In genomic region chr20:23358923-23359572, GRCh38 we compare ENCODE assay signal across 9 cellular contexts. TPM values are rescaled to one million over a fixed set of nuclear protein-coding genes. Genes with fewer than 3 reads are reported as not detected.
A peak's percentile ranks its signal among the peaks of the same experiment; 100 is the strongest.
DNase-seq lines count a peak whose midpoint lies in the region; ATAC-seq, FAIRE-seq and TF ChIP-seq lines count a peak whose summit lies in the region.
"Had no signal": no experiment of that assay in that cellular context is flagged by ENCODE, and none has a peak within 500 bp of the region (broad histone marks: within the 10 kb centered on the region; RNA-seq: fewer than 3 reads in every experiment).

No MANE protein-coding gene starts in this region.

- peak overlapping the region in 3 of 4 donors; percentile 53 to 69 (median 64) for H3K4me3 ChIP-seq in pancreas

- H3K4me1 Mint-ChIP-seq in Calu3 (ENCODE audit: low read depth, unreplicated experiment): peaks cover 8% of the 10 kb centered on the region
- peaks cover 30% of the 10 kb centered on the region for H3K4me1 Mint-ChIP-seq in dendritic cell treated with granulocyte-macrophage colony-stimulating factor and Interleukin-4, amounts not matched to agents 40 ng/mL and 50 ng/mL, for 4 days (ENCODE audit: low read depth)

- no peak for TF ChIP-seq CTCF in Calu3 (IDR thresholded peaks at IDR 0.05; ENCODE audit: unreplicated experiment)
- no peak for TF ChIP-seq CTCF in pancreas (IDR thresholded peaks at IDR 0.05)

- peaks cover 0 to 5% (median 4%) of the 10 kb centered on the region in 3 donors for H3K36me3 ChIP-seq in pancreas

- no peaks in the 10 kb centered on the region for H3K9me3 Mint-ChIP-seq in Calu3 (ENCODE audit: low read depth, unreplicated experiment)
- H3K9me3 Mint-ChIP-seq in dendritic cell treated with granulocyte-macrophage colony-stimulating factor and Interleukin-4, amounts not matched to agents 40 ng/mL and 50 ng/mL, for 4 days: no peaks in the 10 kb centered on the region

- no peak overlapping the region for H3K27ac Mint-ChIP-seq in Calu3 (ENCODE audit: unreplicated experiment)
- H3K27ac Mint-ChIP-seq in dendritic cell treated with granulocyte-macrophage colony-stimulating factor and Interleukin-4, amounts not matched to agents 40 ng/mL and 50 ng/mL, for 4 days: peak overlapping the region; percentile 97

- ATAC-seq in pancreas (no peak), sciatic nerve (no peak), HG02970 (IDR thresholded peaks at IDR 0.05; ENCODE audit: low FRiP score, unreplicated experiment) (no peak)

- peak; percentile 22 for DNase-seq in Calu3
- peak; percentile 26 for DNase-seq in NCI-H69 (lab: John Stamatoyannopoulos, UW)
- DNase-seq in pancreas: peak in 4 of 6 donors; percentile 43 to 51 (median 47)
- DNase-seq in cerebellar nuclear complex (lab: John Stamatoyannopoulos, UW): no peak
- no peak for DNase-seq in stimulated activated CD8-positive, alpha-beta memory T cell treated with anti-CD3 and anti-CD28 coated beads, Interleukin-4, amount 100 ng/mL, for 48 hours
- no peak for DNase-seq in sciatic nerve (ENCODE audit: low spot score)
- DNase-seq: head of caudate nucleus had no signal

- BruUV-seq in Calu3 (replicated peaks; lab: Mats Ljungman, UMichigan): no TSS peak

- 12 to 13% methylated on average over 7 of the region's 7 CpGs for WGBS in pancreas, 2 donors

- H3K4me1 ChIP-seq in pancreas: peaks cover 10 to 35% (median 24%) of the 10 kb centered on the region in 3 donors

- intact Hi-C loops in Calu3 (cut with micrococcal nuclease; ENCODE audit: unreplicated experiment): loop anchor here (1.0 kb wide), 1 partner anchor 9 kb away; the partner anchor contains the start of gene NXT1
- intact Hi-C loops in dendritic cell treated with granulocyte-macrophage colony-stimulating factor and Interleukin-4, amounts not matched to agents 40 ng/mL and 50 ng/mL, for 4 days (cut with micrococcal nuclease): loop anchor here (1.0 kb wide), 1 partner anchor 9 kb away; the partner anchor contains the start of gene NXT1
- intact Hi-C loops in pancreas (cut with DNase I): no loop called here
- intact Hi-C loops in sciatic nerve (cut with DNase I): no loop called here

- no peak for FAIRE-seq in pancreas (lab: Jason Lieb, UNC)

- H3K36me3 Mint-ChIP-seq in Calu3 (ENCODE audit: insufficient read depth, unreplicated experiment): peaks cover 23% of the 10 kb centered on the region
- H3K36me3 Mint-ChIP-seq in dendritic cell treated with granulocyte-macrophage colony-stimulating factor and Interleukin-4, amounts not matched to agents 40 ng/mL and 50 ng/mL, for 4 days (ENCODE audit: low read depth): peaks cover 34% of the 10 kb centered on the region

- no peak overlapping the region for H3K4me3 Mint-ChIP-seq in Calu3 (ENCODE audit: low read depth, unreplicated experiment)
- H3K4me3 Mint-ChIP-seq in dendritic cell treated with granulocyte-macrophage colony-stimulating factor and Interleukin-4, amounts not matched to agents 40 ng/mL and 50 ng/mL, for 4 days: no peak overlapping the region

- CTCF ChIA-PET in Calu3 (lab: Charles Lee): no interaction called here

- H3K27ac ChIP-seq in pancreas: peak overlapping the region; percentile 81 to 100 (median 88)

- no peaks in the 10 kb centered on the region for H3K27me3 ChIP-seq in pancreas

- no peaks in the 10 kb centered on the region for H3K9me3 ChIP-seq in pancreas

- no peaks in the 10 kb centered on the region for H3K27me3 Mint-ChIP-seq in Calu3 (ENCODE audit: unreplicated experiment)
- H3K27me3 Mint-ChIP-seq in dendritic cell treated with granulocyte-macrophage colony-stimulating factor and Interleukin-4, amounts not matched to agents 40 ng/mL and 50 ng/mL, for 4 days: no peaks in the 10 kb centered on the region

RNA-seq across cellular contexts. Expression of gene GZF1, which starts 2.9 kb away (rescaled TPM):
- total RNA-seq in Calu3 (2022): 4.5 and 5.0 TPM in 2 replicates
- 1 to 10 TPM; 3.5 to 7.9 (median 4.2) TPM for total RNA-seq in pancreas
- 1 to 10 TPM; 4.3 to 4.5 TPM for polyA plus RNA-seq in pancreas
- 15.7 TPM for total RNA-seq in sciatic nerve

RNA-seq across cellular contexts. Expression of gene NXT1, which starts 8.5 kb away (rescaled TPM):
- total RNA-seq in Calu3 (2022): 7.2 and 7.9 TPM in 2 replicates
- 1 to 10 TPM; 4.2 to 9.6 (median 7.2) TPM for total RNA-seq in pancreas
- polyA plus RNA-seq in pancreas: 1 to 10 TPM; 7.8 to 8.8 TPM
- 15.9 TPM for total RNA-seq in sciatic nerve

Comparison
In these comparisons a context has a peak if more than half of its experiments do, and no peak if none do; other contexts are left out.
1. DNase-seq: peak in Calu3 (single experiment), NCI-H69 (single experiment) and pancreas (4 of 6); none in cerebellar nuclear complex (0 of 2), stimulated activated CD8-positive, alpha-beta memory T cell treated with anti-CD3 and anti-CD28 coated beads, Interleukin-4, amount 100 ng/mL, for 48 hours (single experiment) and sciatic nerve (single experiment).
2. intact Hi-C loops: an anchor here in Calu3 (1.0 kb wide) and dendritic cell treated with granulocyte-macrophage colony-stimulating factor and Interleukin-4, amounts not matched to agents 40 ng/mL and 50 ng/mL, for 4 days (1.0 kb wide); none called in pancreas and sciatic nerve.